In genomic region chr11:61891331-61892084, GRCh38 we compare ENCODE assay signal across 1 cellular context.
TF ChIP-seq lines count a peak whose summit lies in the region.

Gene FADS3, minus strand, starts transcription at chr11:61891545. Its CDS starts 164 bp downstream, at chr11:61891381.

TF ChIP-seq in HepG2, 621 proteins besides CTCF, POLR2A, EP300 and RAD21 (continued from another document and continues in another):
- TF ChIP-seq ZNF142 (CRISPR knock-in tag; IDR thresholded peaks at IDR 0.05) (0 out of 2 replicates have a peak, but pooled peaks have one; percentile 38), ZBTB4 (CRISPR knock-in tag; IDR thresholded peaks at IDR 0.05; ENCODE audit: borderline replicate concordance) (no peak), GATA4 (IDR thresholded peaks at IDR 0.05; ENCODE audit: borderline replicate concordance, low read depth) (no peak), NFYB (CRISPR knock-in tag; IDR thresholded peaks at IDR 0.05) (peak; percentile 42), ZNF3 (CRISPR knock-in tag; IDR thresholded peaks at IDR 0.05) (no peak), ZNF24 (IDR thresholded peaks at IDR 0.05) (no peak), IRF2 (CRISPR knock-in tag; IDR thresholded peaks at IDR 0.05) (0 out of 2 replicates have a peak, but pooled peaks have one; percentile 8), NPAS2 (CRISPR knock-in tag; IDR thresholded peaks at IDR 0.05; ENCODE audit: borderline replicate concordance) (no peak), ZNF724P (CRISPR knock-in tag; IDR thresholded peaks at IDR 0.05; ENCODE audit: borderline replicate concordance) (peak; percentile 58; the same call in 1 of the 2 replicates), ZNF800 (CRISPR knock-in tag; IDR thresholded peaks at IDR 0.05) (0 out of 2 replicates have a peak, but pooled peaks have one; percentile 0), YEATS4 (CRISPR knock-in tag; IDR thresholded peaks at IDR 0.05; ENCODE audit: borderline replicate concordance) (peak; percentile 39; the same call in 1 of the 2 replicates), ZNF784 (CRISPR knock-in tag; IDR thresholded peaks at IDR 0.05; ENCODE audit: borderline replicate concordance) (no peak), CCDC6 (CRISPR knock-in tag; IDR thresholded peaks at IDR 0.05) (0 out of 2 replicates have a peak, but pooled peaks have one; percentile 27), HDAC6 (IDR thresholded peaks at IDR 0.05; ENCODE audit: low read depth, low read length) (no peak), ZSCAN21 (CRISPR knock-in tag; IDR thresholded peaks at IDR 0.05; ENCODE audit: borderline replicate concordance) (0 out of 2 replicates have a peak, but pooled peaks have one; percentile 51), ZNF34 (CRISPR knock-in tag; IDR thresholded peaks at IDR 0.05; ENCODE audit: borderline replicate concordance) (no peak), SALL2 (CRISPR knock-in tag; IDR thresholded peaks at IDR 0.05) (no peak), DNMT3B (CRISPR knock-in tag; conservative IDR thresholded peaks at IDR 0.05) (no peak), GATAD2A (CRISPR knock-in tag; IDR thresholded peaks at IDR 0.05) (no peak; the same call in 1 of the 2 replicates), REL (CRISPR knock-in tag; conservative IDR thresholded peaks at IDR 0.05) (0 out of 2 replicates have a peak, but pooled peaks have one; percentile 56), IKZF4 (CRISPR knock-in tag; IDR thresholded peaks at IDR 0.05; ENCODE audit: borderline replicate concordance, low read depth, not compliant biosample characterization) (peak; percentile 3), HMGXB4 (CRISPR knock-in tag; IDR thresholded peaks at IDR 0.05; ENCODE audit: borderline replicate concordance in 1 of 2, low read depth in 1 of 2) (0 out of 4 replicates have a peak, but pooled peaks of 1 of the 2 experiments have one; percentile 14), TFDP2 (CRISPR knock-in tag; IDR thresholded peaks at IDR 0.05) (0 out of 2 replicates have a peak, but pooled peaks have one; percentile 17), ZMAT3 (CRISPR knock-in tag; conservative IDR thresholded peaks at IDR 0.05) (no peak), HNRNPLL (IDR thresholded peaks at IDR 0.05; ENCODE audit: low read depth, low read length, poor library complexity, severe bottlenecking) (peak; percentile 68), ZBTB14 (CRISPR knock-in tag; IDR thresholded peaks at IDR 0.05) (no peak), ZNF777 (CRISPR knock-in tag; IDR thresholded peaks at IDR 0.05) (peak; percentile 34; the same call in 1 of the 2 replicates), MAX (IDR thresholded peaks at IDR 0.05) (peak; percentile 55; the same call in 1 of the 2 replicates), HDAC1 (CRISPR knock-in tag; IDR thresholded peaks at IDR 0.05) (0 out of 2 replicates have a peak, but pooled peaks have one; percentile 16), SP2 (CRISPR knock-in tag; IDR thresholded peaks at IDR 0.05) (peak; percentile 71), SP4 (CRISPR knock-in tag; IDR thresholded peaks at IDR 0.05) (peak; percentile 35; the same call in 1 of the 2 replicates), HNRNPK (IDR thresholded peaks at IDR 0.05; ENCODE audit: low read depth, low read length, poor library complexity, severe bottlenecking) (peak; percentile 40), PHF21A (CRISPR knock-in tag; IDR thresholded peaks at IDR 0.05) (peak; percentile 62; the same call in 1 of the 2 replicates), BATF2 (CRISPR knock-in tag; IDR thresholded peaks at IDR 0.05) (no peak), MYNN (CRISPR knock-in tag; IDR thresholded peaks at IDR 0.05; ENCODE audit: low read depth) (no peak), ARID5B (CRISPR knock-in tag; IDR thresholded peaks at IDR 0.05) (peak; percentile 10; the same call in 1 of the 2 replicates)
